In genomic region chr22:49637255-49637760, GRCh38 we compare ENCODE assay signal across 2 cellular contexts.
TF ChIP-seq lines count a peak whose summit lies in the region.

No MANE protein-coding gene starts in this region.

TF ChIP-seq in GM23338, 12 proteins besides CTCF, POLR2A, EP300 and RAD21:
- TF ChIP-seq EZH2 (IDR thresholded peaks at IDR 0.05; ENCODE audit: low read depth, unreplicated experiment) (no peak), ZNF462 (CRISPR knock-in tag; IDR thresholded peaks at IDR 0.05) (no peak), NANOG (IDR thresholded peaks at IDR 0.05; ENCODE audit: borderline replicate concordance) (no peak), REST (IDR thresholded peaks at IDR 0.05; ENCODE audit: unreplicated experiment) (no peak), STAT1 (IDR thresholded peaks at IDR 0.05; ENCODE audit: unreplicated experiment) (no peak), POLR2AphosphoS5 (IDR thresholded peaks at IDR 0.05; ENCODE audit: low read depth) (no peak), ZNF114 (CRISPR knock-in tag; IDR thresholded peaks at IDR 0.05) (no peak), JUNB (IDR thresholded peaks at IDR 0.05; ENCODE audit: unreplicated experiment) (no peak), EZH2phosphoT487 (IDR thresholded peaks at IDR 0.05; ENCODE audit: unreplicated experiment) (no peak)

TF ChIP-seq in H1, 55 proteins besides CTCF, POLR2A, EP300 and RAD21:
- TF ChIP-seq CBX8 (IDR thresholded peaks at IDR 0.05; ENCODE audit: borderline replicate concordance, low read depth, low read length) (no peak), E2F6 (IDR thresholded peaks at IDR 0.05) (no peak), MAFK (IDR thresholded peaks at IDR 0.05; ENCODE audit: low read depth, low read length) (no peak), RNF2 (IDR thresholded peaks at IDR 0.05; ENCODE audit: borderline replicate concordance, low read depth, low read length, missing control alignments, poor library complexity, severe bottlenecking) (no peak), KDM4A (IDR thresholded peaks at IDR 0.05; ENCODE audit: low read depth, low read length, severe bottlenecking) (no peak), KDM5A (IDR thresholded peaks at IDR 0.05; ENCODE audit: low read length) (no peak), CREB1 (IDR thresholded peaks at IDR 0.05) (no peak), KDM1A (IDR thresholded peaks at IDR 0.05; ENCODE audit: borderline replicate concordance, low read length) (no peak), ASH2L (IDR thresholded peaks at IDR 0.05; ENCODE audit: low read length) (no peak), HDAC2 (IDR thresholded peaks at IDR 0.05; ENCODE audit: borderline replicate concordance in 1 of 2, low read depth in 2 of 2, low read length in 2 of 2) (no peak)
